Comparison of ENCODE assay signal across 8 cellular contexts in the genomic region with DNA sequence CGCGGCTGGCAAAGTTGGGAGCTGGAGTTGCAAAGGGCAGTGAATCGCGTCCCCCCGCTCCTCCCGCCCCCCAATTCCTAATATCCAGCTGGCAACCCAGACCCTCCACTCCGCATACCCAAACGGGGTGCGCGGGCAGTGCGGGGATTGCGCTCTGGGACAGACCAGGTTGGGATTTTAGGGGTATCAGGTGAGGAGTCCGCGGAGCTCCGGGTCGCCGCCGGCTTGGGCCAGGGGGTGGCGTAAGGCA. TPM values are rescaled to one million over a fixed set of nuclear protein-coding genes. Genes with fewer than 3 reads are reported as not detected.
DNase-seq lines count a peak whose midpoint lies in the region; ATAC-seq and TF ChIP-seq lines count a peak whose summit lies in the region.

No MANE protein-coding gene starts in this region.

- TF ChIP-seq EP300 in transverse colon (IDR thresholded peaks at IDR 0.05; ENCODE audit: low read depth) = no peak

- no peak for ATAC-seq in activated naive CD8-positive, alpha-beta T cell treated with anti-CD3 and anti-CD28 coated beads, Interleukin-2, amount 50 U/mL, for 24 hours
- peak; percentile 21 for ATAC-seq in left lung
- ATAC-seq in HG03135 (IDR thresholded peaks at IDR 0.05; ENCODE audit: unreplicated experiment) = no peak

- peaks cover 48% of the 10 kb centered on the region for H3K4me1 Mint-ChIP-seq in activated naive CD4-positive, alpha-beta T cell treated with anti-CD3 and anti-CD28 coated beads for 36 hours (ENCODE audit: low read depth)
- H3K4me1 Mint-ChIP-seq in activated naive CD8-positive, alpha-beta T cell treated with anti-CD3 and anti-CD28 coated beads, Interleukin-2, amount 50 U/mL, for 24 hours = peaks cover 67% of the 10 kb centered on the region

- H3K27ac ChIP-seq in left lung (peak overlapping the region; percentile 83 to 89), transverse colon (peak overlapping the region; percentile 84 to 94 (median 92))

- H3K36me3 ChIP-seq in left lung (no peaks in the 10 kb centered on the region), transverse colon (no peaks in the 10 kb centered on the region)

- DNase-seq in activated naive CD4-positive, alpha-beta T cell treated with anti-CD3 and anti-CD28 coated beads for 36 hours = no peak
- DNase-seq in activated naive CD4-positive, alpha-beta T cell (lab: John Stamatoyannopoulos, UW) = no peak
- no peak for DNase-seq in activated naive CD8-positive, alpha-beta T cell treated with anti-CD3 and anti-CD28 coated beads, Interleukin-2, amount 50 U/mL, for 24 hours
- DNase-seq in left lung (no peak), transverse colon (no peak), cerebellum (ENCODE audit: low spot score) (no peak)
- no peak for DNase-seq in activated CD4-positive, alpha-beta T cell treated with anti-CD3 and anti-CD28 coated beads, Interleukin-2, amount 50 U/mL, for 4 hours

- no peaks in the 10 kb centered on the region for H3K9me3 ChIP-seq in left lung
- H3K9me3 ChIP-seq in transverse colon = no peaks in the 10 kb centered on the region

- H3K27me3 ChIP-seq in left lung = peaks cover 0 to 22% of the 10 kb centered on the region in 2 donors
- H3K27me3 ChIP-seq in transverse colon = no peaks in the 10 kb centered on the region

- TF ChIP-seq CTCF in left lung (IDR thresholded peaks at IDR 0.05) (no peak), transverse colon (IDR thresholded peaks at IDR 0.05) (peak in 4 of 5 experiments; percentile 33 to 69 (median 50))

- peak overlapping the region; percentile 95 for H3K4me3 Mint-ChIP-seq in activated naive CD4-positive, alpha-beta T cell treated with anti-CD3 and anti-CD28 coated beads for 36 hours
- H3K4me3 Mint-ChIP-seq in activated naive CD8-positive, alpha-beta T cell treated with anti-CD3 and anti-CD28 coated beads, Interleukin-2, amount 50 U/mL, for 24 hours = peak overlapping the region; percentile 93

- H3K36me3 Mint-ChIP-seq in activated naive CD4-positive, alpha-beta T cell treated with anti-CD3 and anti-CD28 coated beads for 36 hours (ENCODE audit: low read depth) = peaks cover 10% of the 10 kb centered on the region
- no peaks in the 10 kb centered on the region for H3K36me3 Mint-ChIP-seq in activated naive CD8-positive, alpha-beta T cell treated with anti-CD3 and anti-CD28 coated beads, Interleukin-2, amount 50 U/mL, for 24 hours (ENCODE audit: low read depth)

- peak overlapping the region; percentile 82 for H3K27ac Mint-ChIP-seq in activated naive CD4-positive, alpha-beta T cell treated with anti-CD3 and anti-CD28 coated beads for 36 hours
- peak overlapping the region; percentile 92 for H3K27ac Mint-ChIP-seq in activated naive CD8-positive, alpha-beta T cell treated with anti-CD3 and anti-CD28 coated beads, Interleukin-2, amount 50 U/mL, for 24 hours

- CTCF ChIA-PET in activated naive CD4-positive, alpha-beta T cell treated with anti-CD3 and anti-CD28 coated beads for 36 hours (lab: Charles Lee) = interaction anchor here (0.9 to 6.6 kb wide), 12 partner anchors 9 to 179 kb away, joined by 3 to 93 read pairs (median 5); no protein-coding TSS in a partner anchor

- peaks cover 1% of the 10 kb centered on the region for H3K9me3 Mint-ChIP-seq in activated naive CD4-positive, alpha-beta T cell treated with anti-CD3 and anti-CD28 coated beads for 36 hours
- H3K9me3 Mint-ChIP-seq in activated naive CD8-positive, alpha-beta T cell treated with anti-CD3 and anti-CD28 coated beads, Interleukin-2, amount 50 U/mL, for 24 hours = no peaks in the 10 kb centered on the region

- H3K4me3 ChIP-seq in left lung (peak overlapping the region; percentile 56 to 67), transverse colon (peak overlapping the region; percentile 6 to 89 (median 74))

- H3K4me1 ChIP-seq in left lung (peaks cover 4 to 62% of the 10 kb centered on the region in 2 donors), transverse colon (peaks cover 0 to 36% (median 10%) of the 10 kb centered on the region in 4 donors)

- in situ Hi-C loops in transverse colon (cut with MboI; ENCODE audit: low pct_ligation_motif_present in 1 of 4, low pct_unique_long_range_greater_than_20kb in 1 of 4, low sequenced_read_pairs in 3 of 4) = loop anchor here in 3 of 4 donors (10.0 to 25.0 kb wide), 2 partner anchors 134 to 141 kb away; no protein-coding TSS in a partner anchor

- no peaks in the 10 kb centered on the region for H3K27me3 Mint-ChIP-seq in activated naive CD4-positive, alpha-beta T cell treated with anti-CD3 and anti-CD28 coated beads for 36 hours (ENCODE audit: low read depth)
- no peaks in the 10 kb centered on the region for H3K27me3 Mint-ChIP-seq in activated naive CD8-positive, alpha-beta T cell treated with anti-CD3 and anti-CD28 coated beads, Interleukin-2, amount 50 U/mL, for 24 hours

- intact Hi-C loops in activated naive CD4-positive, alpha-beta T cell treated with anti-CD3 and anti-CD28 coated beads for 36 hours (cut with micrococcal nuclease) = loop anchor here (1.0 to 10.0 kb wide), 8 partner anchors 65 to 1349 kb away; a partner anchor contains a TSS
- intact Hi-C loops in left lung (cut with DNase I) (no loop called here), transverse colon (cut with DNase I; ENCODE audit: low total_unique reads) (no loop called here)

- WGBS in transverse colon (ENCODE audit: low coverage in 1 of 2), 2 donors = 0% methylated on average over 18 of the region's 19 CpGs; no CpG with 5 or more reads in 1 of the 2 donors

- no peak for TF ChIP-seq POLR2A in transverse colon (IDR thresholded peaks at IDR 0.05)

RNA-seq across cellular contexts. Expression of a gene that starts 0.6 kb away (rescaled TPM):
- total RNA-seq in activated naive CD4-positive, alpha-beta T cell treated with anti-CD3 and anti-CD28 coated beads for 36 hours = 10 to 100 TPM; 54.6 to 55.9 TPM
- total RNA-seq in left lung (10 to 100 TPM; 25.5 to 29.1 TPM), transverse colon (100 to 1,000 TPM in 2 of 4 donors, 10 to 100 TPM in 2; 46.8 to 121 (median 97.0) TPM), cerebellum (10.4 TPM)

Comparison
In these comparisons a context has a peak if more than half of its experiments do, and no peak if none do; other contexts are left out.
1. CTCF ChIP-seq: peak in transverse colon (4 of 5); none in left lung (0 of 2).